Comparison of ENCODE assay signal across 13 cellular contexts in the genomic region with DNA sequence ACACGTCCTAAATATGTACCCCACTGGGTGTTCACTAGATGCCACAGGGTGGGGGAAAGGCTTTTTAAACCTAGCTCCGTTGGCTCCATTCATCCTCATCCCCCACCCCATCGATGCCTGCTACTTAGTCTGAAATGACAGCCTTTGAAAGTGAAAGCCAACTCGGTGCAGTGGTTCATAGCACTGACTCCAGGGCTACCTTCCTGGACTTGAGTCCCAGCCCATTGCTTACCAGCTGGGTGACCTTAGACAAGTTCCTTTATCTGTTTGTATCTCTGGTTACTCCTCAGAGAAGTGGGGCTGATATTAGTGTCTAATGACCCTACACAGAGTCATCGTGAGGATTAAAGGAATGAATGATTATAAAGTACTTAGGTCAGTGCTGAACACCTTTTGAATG. TPM values are rescaled to one million over a fixed set of nuclear protein-coding genes. Genes with fewer than 3 reads are reported as not detected.
DNase-seq lines count a peak whose midpoint lies in the region; ATAC-seq and TF ChIP-seq lines count a peak whose summit lies in the region.
"Had no signal": no experiment of that assay in that cellular context is flagged by ENCODE, and none has a peak within 500 bp of the region (broad histone marks: within the 10 kb centered on the region; RNA-seq: fewer than 3 reads in every experiment).

No MANE protein-coding gene starts in this region.

- H3K4me1 ChIP-seq in smooth muscle cell (ENCODE audit: low read depth): no peaks in the 10 kb centered on the region
- H3K4me1 ChIP-seq in upper lobe of left lung: peaks cover 3 to 9% (median 6%) of the 10 kb centered on the region in 4 donors

- no peak for TF ChIP-seq CTCF in smooth muscle cell (IDR thresholded peaks at IDR 0.05; ENCODE audit: borderline replicate concordance, insufficient read depth, poor library complexity, severe bottlenecking)
- no peak for TF ChIP-seq CTCF in upper lobe of left lung (IDR thresholded peaks at IDR 0.05)

- peak; percentile 42 for ATAC-seq in GM18519 (IDR thresholded peaks at IDR 0.05; ENCODE audit: low FRiP score, unreplicated experiment)
- peak; percentile 48 for ATAC-seq in GM21515 (IDR thresholded peaks at IDR 0.05; ENCODE audit: unreplicated experiment)
- peak; percentile 33 for ATAC-seq in HG03066 (IDR thresholded peaks at IDR 0.05; ENCODE audit: low read depth, unreplicated experiment)
- no peak for ATAC-seq in upper lobe of left lung (ENCODE audit: low FRiP score in 2 of 2)
- ATAC-seq: activated CD4-positive, CD25-positive, alpha-beta regulatory T cell treated with anti-CD3 and anti-CD28 coated beads, Interleukin-2, amount 50 U/mL, for 24 hours; CD8-positive, alpha-beta T cell had no signal

- H3K27ac ChIP-seq in smooth muscle cell (ENCODE audit: low read depth) (no peak overlapping the region), upper lobe of left lung (no peak overlapping the region)

- H3K4me2 ChIP-seq in smooth muscle cell: no peak overlapping the region

- no peak for TF ChIP-seq EP300 in upper lobe of left lung (IDR thresholded peaks at IDR 0.05)

- peak; percentile 79 for DNase-seq in germinal center (ENCODE audit: low spot score)
- DNase-seq in MG63: no peak
- DNase-seq in smooth muscle cell (lab: John Stamatoyannopoulos, UW; ENCODE audit: unreplicated experiment): no peak
- DNase-seq in DMS 273 treated with DMSO at 0.1 percent for 48 hours (lab: John Stamatoyannopoulos, UW): no peak
- no peak for DNase-seq in upper lobe of left lung
- DNase-seq: CD8-positive, alpha-beta T cell; glutamatergic neuron; NCI-H2081; stimulated activated CD4-positive, alpha-beta T cell treated with anti-CD3 and anti-CD28 coated beads, Interleukin-4, amount 100 ng/mL, for 4 hours had no signal

- WGBS in smooth muscle cell (ENCODE audit: low lambda C conversion rate): 86% methylated on average over 5 of the region's 5 CpGs
- 75 to 85% methylated on average over 5 of the region's 5 CpGs for WGBS in upper lobe of left lung, 2 donors

- H3K36me3 ChIP-seq in MG63: no peaks in the 10 kb centered on the region
- H3K36me3 ChIP-seq in smooth muscle cell (ENCODE audit: low read depth): no peaks in the 10 kb centered on the region
- H3K36me3 ChIP-seq in upper lobe of left lung: peaks cover 0 to 21% (median 4%) of the 10 kb centered on the region in 4 donors

- no peak overlapping the region for H2AFZ ChIP-seq in smooth muscle cell (ENCODE audit: low read depth)

- H3K4me3 ChIP-seq in MG63 (no peak overlapping the region), smooth muscle cell (no peak overlapping the region), upper lobe of left lung (no peak overlapping the region)

- no peak overlapping the region for H3K9ac ChIP-seq in smooth muscle cell (ENCODE audit: low read depth)

- H3K9me3 ChIP-seq in MG63 (no peaks in the 10 kb centered on the region), smooth muscle cell (replicated peaks; ENCODE audit: low read depth) (no peaks in the 10 kb centered on the region), upper lobe of left lung (no peaks in the 10 kb centered on the region)

- H3K27me3 ChIP-seq in MG63: no peaks in the 10 kb centered on the region
- H3K27me3 ChIP-seq in smooth muscle cell (ENCODE audit: low read depth): no peaks in the 10 kb centered on the region
- H3K27me3 ChIP-seq in upper lobe of left lung: no peaks in the 10 kb centered on the region

- no peak for TF ChIP-seq POLR2A in upper lobe of left lung (IDR thresholded peaks at IDR 0.05)

- H4K20me1 ChIP-seq in smooth muscle cell (ENCODE audit: low read depth): peaks cover 22% of the 10 kb centered on the region

- H3F3A ChIP-seq in smooth muscle cell (ENCODE audit: low read depth): no peaks in the 10 kb centered on the region

- no peaks in the 10 kb centered on the region for H3K79me2 ChIP-seq in smooth muscle cell (ENCODE audit: low read depth)

RNA-seq across cellular contexts. Expression of gene EHD3, which starts 24.4 kb away (rescaled TPM):
- 0.07 and 0.30 TPM in 2 replicates for total RNA-seq in MG63 (2014; rRNA removed; shearing (Covaris generic); ENCODE audit: low replicate concordance)
- total RNA-seq in smooth muscle cell (13.8 and 19.0 TPM in 2 replicates), upper lobe of left lung (10 to 100 TPM in 1 of 6 donors, 1 to 10 TPM in 5; 3.7 to 12.5 (median 7.3) TPM)
- polyA plus RNA-seq in smooth muscle cell: 12.4 and 15.5 TPM in 2 replicates

RNA-seq across cellular contexts. Expression of gene CAPN14, which starts 41.0 kb away (rescaled TPM):
- not detected in 2 replicates for total RNA-seq in MG63 (2014; rRNA removed; shearing (Covaris generic); ENCODE audit: low replicate concordance)
- 0.13 and 0.58 TPM in 2 replicates for total RNA-seq in smooth muscle cell
- polyA plus RNA-seq in smooth muscle cell: 0.27 and 0.55 TPM in 2 replicates
- 1 to 10 TPM in 1 of 6 donors, under 1 TPM in 5; 0.11 to 1.0 (median 0.27) TPM for total RNA-seq in upper lobe of left lung

Comparison
In these comparisons a context has a peak if more than half of its experiments do, and no peak if none do; other contexts are left out.
1. ATAC-seq: peak in GM18519 (single experiment), GM21515 (single experiment) and HG03066 (single experiment); none in upper lobe of left lung (0 of 2).